9 cellular contexts compared by ENCODE assay signal in genomic region chr2:150548527-150548926, GRCh38.
DNase-seq lines count a peak whose midpoint lies in the region; ATAC-seq and TF ChIP-seq lines count a peak whose summit lies in the region.
"Had no signal": no experiment of that assay in that cellular context is flagged by ENCODE, and none has a peak within 500 bp of the region (broad histone marks: within the 10 kb centered on the region; RNA-seq: fewer than 3 reads in every experiment).

No MANE protein-coding gene starts in this region.

- no peak overlapping the region for H3K4me3 ChIP-seq in epithelial cell of proximal tubule (ENCODE audit: low read depth, low read length)
- H3K4me3 ChIP-seq in effector memory CD4-positive, alpha-beta T cell (ENCODE audit: insufficient read depth, low read depth, low read length, poor library complexity, severe bottlenecking), result no peak overlapping the region
- H3K4me3 ChIP-seq: right atrium auricular region had no signal

- DNase-seq in ACHN (peak; percentile 48), NCI-H2227 (lab: John Stamatoyannopoulos, UW; ENCODE audit: unreplicated experiment) (peak; percentile 8), epithelial cell of proximal tubule (ENCODE audit: low read depth) (no peak), NCI-H146 treated with DMSO at 0.1 percent for 48 hours (lab: John Stamatoyannopoulos, UW; ENCODE audit: unreplicated experiment) (no peak), activated gamma-delta T cell treated with Interleukin-2 at 50 U/mL for 16 hours (no peak)
- no peak for DNase-seq in effector memory CD4-positive, alpha-beta T cell

- in situ Hi-C loops in ACHN (cut with HindIII; ENCODE audit: low pct_ligation_motif_present, low pct_unique_long_range_greater_than_20kb, low sequenced_read_pairs), result no loop called here

- no peaks in the 10 kb centered on the region for H3K9me3 ChIP-seq in effector memory CD4-positive, alpha-beta T cell (ENCODE audit: control insufficient read depth, low read length)
- H3K9me3 ChIP-seq: right atrium auricular region had no signal

- no peaks in the 10 kb centered on the region for H3K27me3 ChIP-seq in effector memory CD4-positive, alpha-beta T cell (replicated peaks; ENCODE audit: control insufficient read depth, insufficient read depth, low read length, poor library complexity, severe bottlenecking)
- H3K27me3 ChIP-seq: right atrium auricular region had no signal

- H3K36me3 ChIP-seq in effector memory CD4-positive, alpha-beta T cell (ENCODE audit: control insufficient read depth, insufficient read depth, low read length), result no peaks in the 10 kb centered on the region
- H3K36me3 ChIP-seq: right atrium auricular region had no signal

- peak; percentile 67 for TF ChIP-seq CTCF in epithelial cell of proximal tubule (conservative IDR thresholded peaks at IDR 0.05; ENCODE audit: low read depth, low read length)

- no peak overlapping the region for H3K27ac ChIP-seq in effector memory CD4-positive, alpha-beta T cell (ENCODE audit: insufficient read depth, low read length, poor library complexity, severe bottlenecking)
- H3K27ac ChIP-seq: right atrium auricular region had no signal

- peak; percentile 64 for ATAC-seq in GM18867 (IDR thresholded peaks at IDR 0.05; ENCODE audit: unreplicated experiment)
- no peak for ATAC-seq in HG03025 (IDR thresholded peaks at IDR 0.05; ENCODE audit: low FRiP score, unreplicated experiment)

- no peaks in the 10 kb centered on the region for H3K4me1 ChIP-seq in effector memory CD4-positive, alpha-beta T cell (ENCODE audit: control insufficient read depth, insufficient read depth, low read length, poor library complexity, severe bottlenecking)
- H3K4me1 ChIP-seq: right atrium auricular region had no signal

Comparison
In these comparisons a context has a peak if more than half of its experiments do, and no peak if none do; other contexts are left out.
1. DNase-seq: peak in ACHN (single experiment) and NCI-H2227 (single experiment); none in epithelial cell of proximal tubule (single experiment), NCI-H146 treated with DMSO at 0.1 percent for 48 hours (single experiment), activated gamma-delta T cell treated with Interleukin-2 at 50 U/mL for 16 hours (single experiment) and effector memory CD4-positive, alpha-beta T cell (0 of 3).